ENCODE assay signal across 16 cellular contexts in the genomic region with DNA sequence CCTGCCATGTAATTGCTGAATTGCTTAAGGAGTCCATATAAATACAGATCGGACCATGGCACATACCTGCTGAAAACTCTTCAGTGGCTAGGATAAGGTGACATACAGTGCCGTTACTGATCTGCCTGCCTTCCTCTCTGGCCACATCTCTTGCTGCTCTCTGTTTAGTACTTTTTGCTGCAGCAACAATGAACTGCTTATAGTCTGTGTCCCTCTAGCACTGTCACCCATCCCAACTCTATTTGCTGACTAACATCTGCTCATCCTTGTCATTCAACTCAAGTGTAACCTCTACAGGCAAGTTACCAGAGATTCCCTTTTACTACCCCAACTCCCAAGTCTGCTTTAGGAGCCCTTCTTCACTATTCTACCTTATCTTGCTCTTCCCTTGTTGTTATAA.
"Had no signal": no experiment of that assay in that cellular context is flagged by ENCODE, and none has a peak within 500 bp of the region (broad histone marks: within the 10 kb centered on the region; RNA-seq: fewer than 3 reads in every experiment).

No MANE protein-coding gene starts in this region.

- H3K4me3 Mint-ChIP-seq: mesothelial cell of epicardium; natural killer cell treated with Interleukin-12 subunit alpha and Interleukin-12 subunit beta and Interleukin-15 and Interleukin-18, amount 100 ng/mL, for 72 hours; stimulated activated naive B cell treated with anti-CD40 and anti-IgM and Interleukin-4, amounts not matched to agents 10 μg/mL and 1 μg/mL and 100 μg/mL, for 72 hours; stimulated activated naive CD8-positive, alpha-beta T cell treated with anti-CD3 and anti-CD28 coated beads, Interleukin-15, amount 100 ng/mL, for 72 hours had no signal

- H3K27ac Mint-ChIP-seq: mesothelial cell of epicardium; natural killer cell treated with Interleukin-12 subunit alpha and Interleukin-12 subunit beta and Interleukin-15 and Interleukin-18, amount 100 ng/mL, for 72 hours; stimulated activated naive B cell treated with anti-CD40 and anti-IgM and Interleukin-4, amounts not matched to agents 10 μg/mL and 1 μg/mL and 100 μg/mL, for 72 hours; stimulated activated naive CD8-positive, alpha-beta T cell treated with anti-CD3 and anti-CD28 coated beads, Interleukin-15, amount 100 ng/mL, for 72 hours had no signal

- H3K27me3 Mint-ChIP-seq: natural killer cell treated with Interleukin-12 subunit alpha and Interleukin-12 subunit beta and Interleukin-15 and Interleukin-18, amount 100 ng/mL, for 72 hours; stimulated activated naive B cell treated with anti-CD40 and anti-IgM and Interleukin-4, amounts not matched to agents 10 μg/mL and 1 μg/mL and 100 μg/mL, for 72 hours; stimulated activated naive CD8-positive, alpha-beta T cell treated with anti-CD3 and anti-CD28 coated beads, Interleukin-15, amount 100 ng/mL, for 72 hours had no signal

- DNase-seq: effector CD4-positive, alpha-beta T cell; foreskin melanocyte; heart right ventricle; kidney glomerular epithelial cell; mammary epithelial cell; occipital lobe; pancreas; retina; right lobe of liver; stimulated activated CD4-positive, alpha-beta T cell treated with anti-CD3 and anti-CD28 coated beads, Interleukin-4, amount 100 ng/mL, for 4 hours; stimulated activated naive B cell treated with anti-CD40 and anti-IgM and Interleukin-4, amounts not matched to agents 10 μg/mL and 1 μg/mL and 100 μg/mL, for 72 hours; stimulated activated naive CD8-positive, alpha-beta T cell treated with anti-CD3 and anti-CD28 coated beads, Interleukin-15, amount 100 ng/mL, for 72 hours; transverse colon had no signal

- FAIRE-seq: islet of Langerhans, pancreas had no signal

- H3K9me3 Mint-ChIP-seq: mesothelial cell of epicardium; natural killer cell treated with Interleukin-12 subunit alpha and Interleukin-12 subunit beta and Interleukin-15 and Interleukin-18, amount 100 ng/mL, for 72 hours; stimulated activated naive B cell treated with anti-CD40 and anti-IgM and Interleukin-4, amounts not matched to agents 10 μg/mL and 1 μg/mL and 100 μg/mL, for 72 hours; stimulated activated naive CD8-positive, alpha-beta T cell treated with anti-CD3 and anti-CD28 coated beads, Interleukin-15, amount 100 ng/mL, for 72 hours had no signal

- H3K4me1 Mint-ChIP-seq: stimulated activated naive B cell treated with anti-CD40 and anti-IgM and Interleukin-4, amounts not matched to agents 10 μg/mL and 1 μg/mL and 100 μg/mL, for 72 hours; stimulated activated naive CD8-positive, alpha-beta T cell treated with anti-CD3 and anti-CD28 coated beads, Interleukin-15, amount 100 ng/mL, for 72 hours had no signal
